17 cellular contexts compared by ENCODE assay signal in the genomic region with DNA sequence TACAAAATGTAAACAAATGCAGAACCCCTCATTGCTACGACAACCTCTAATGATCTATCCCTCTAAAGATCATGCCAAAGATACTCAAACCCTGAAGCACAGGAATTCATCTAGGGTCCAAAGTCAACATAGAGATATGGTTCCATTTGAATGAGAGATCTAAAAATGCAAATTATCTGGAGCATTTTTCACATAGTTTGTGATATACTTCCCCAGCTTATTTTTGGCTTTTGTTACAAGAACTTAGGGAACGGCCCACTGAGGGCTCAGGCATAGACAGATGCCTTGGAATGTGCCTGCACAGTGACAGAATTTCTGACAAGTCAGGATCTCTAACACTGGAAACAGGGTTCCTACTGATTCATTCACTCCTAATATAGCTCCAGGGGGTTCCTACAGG.
DNase-seq lines count a peak whose midpoint lies in the region; TF ChIP-seq lines count a peak whose summit lies in the region.
"Had no signal": no experiment of that assay in that cellular context is flagged by ENCODE, and none has a peak within 500 bp of the region (broad histone marks: within the 10 kb centered on the region; RNA-seq: fewer than 3 reads in every experiment).

No MANE protein-coding gene starts in this region.

- H3K4me1 Mint-ChIP-seq in HFFc6 (ENCODE audit: low read depth), result peaks cover 51% of the 10 kb centered on the region
- H3K4me1 Mint-ChIP-seq: CD4-positive, alpha-beta memory T cell had no signal

- H3K27ac Mint-ChIP-seq in HFFc6, result peak overlapping the region; percentile 79
- H3K27ac Mint-ChIP-seq: CD4-positive, alpha-beta memory T cell had no signal

- peaks cover 15% of the 10 kb centered on the region for H3K9me3 Mint-ChIP-seq in HFFc6

- H3K36me3 Mint-ChIP-seq in HFFc6 (ENCODE audit: low read depth), result peaks cover 15% of the 10 kb centered on the region
- H3K36me3 Mint-ChIP-seq: CD4-positive, alpha-beta memory T cell had no signal

- H3K27me3 Mint-ChIP-seq in HFFc6 (ENCODE audit: insufficient read depth), result no peaks in the 10 kb centered on the region

- TF ChIP-seq CTCF in HFFc6 (IDR thresholded peaks at IDR 0.05), result no peak

- DNase-seq in HFFc6, result peak; percentile 57
- DNase-seq in astrocyte of the hippocampus (ENCODE audit: low read depth, low spot score), result peak; percentile 70
- DNase-seq in fibroblast of peridontal ligament (ENCODE audit: extremely low read depth), result peak; percentile 66
- DNase-seq in HuH-7 (ENCODE audit: low spot score), result no peak
- no peak for DNase-seq in DMS 273 treated with DMSO at 0.1 percent for 48 hours (lab: John Stamatoyannopoulos, UW)
- DNase-seq in pons (ENCODE audit: low spot score), result no peak
- DNase-seq in activated CD4-positive, alpha-beta T cell treated with anti-CD3 and anti-CD28 coated beads for 1 hour, result no peak
- DNase-seq: Calu3; CD4-positive, alpha-beta memory T cell; HCEC 1CT; KBM-7; NCI-H1417 treated with DMSO at 0.1 percent for 48 hours; NCI-H2029; NCI-H2171 treated with DMSO at 0.1 percent for 48 hours; NCI-H446 treated with DMSO at 0.1 percent for 48 hours; OCI-M1; SHP77 treated with DMSO at 0.1 percent for 48 hours had no signal

- H3K4me3 Mint-ChIP-seq in HFFc6, result no peak overlapping the region
- H3K4me3 Mint-ChIP-seq: CD4-positive, alpha-beta memory T cell had no signal

Comparison
In these comparisons a context has a peak if more than half of its experiments do, and no peak if none do; other contexts are left out.
1. DNase-seq: peak in HFFc6 (single experiment), astrocyte of the hippocampus (single experiment) and fibroblast of peridontal ligament (single experiment); none in HuH-7 (single experiment), DMS 273 treated with DMSO at 0.1 percent for 48 hours (single experiment), pons (single experiment) and activated CD4-positive, alpha-beta T cell treated with anti-CD3 and anti-CD28 coated beads for 1 hour (single experiment).